ENCODE assay signal across 2 cellular contexts in genomic region chr19:11342429-11342828, GRCh38.
TF ChIP-seq lines count a peak whose summit lies in the region.

No MANE protein-coding gene starts in this region.

TF ChIP-seq in HEK293, 187 proteins besides CTCF, POLR2A, EP300 and RAD21:
- TF ChIP-seq ZNF404 (tag by site-specific recombination; IDR thresholded peaks at IDR 0.05), result no peak
- TF ChIP-seq ZNF292 (tag by site-specific recombination; IDR thresholded peaks at IDR 0.05; ENCODE audit: borderline replicate concordance, low read depth), result no peak
- TF ChIP-seq ZNF792 (tag by site-specific recombination; IDR thresholded peaks at IDR 0.05), result peak; percentile 91

TF ChIP-seq in K562, 482 proteins besides CTCF, POLR2A, EP300 and RAD21:
- peak; percentile 93 for TF ChIP-seq ZKSCAN8 (CRISPR knock-in tag; IDR thresholded peaks at IDR 0.05)
- TF ChIP-seq BCOR (IDR thresholded peaks at IDR 0.05), result peak; percentile 33; the same call in 1 of the 2 replicates
- TF ChIP-seq, protein P1, sequence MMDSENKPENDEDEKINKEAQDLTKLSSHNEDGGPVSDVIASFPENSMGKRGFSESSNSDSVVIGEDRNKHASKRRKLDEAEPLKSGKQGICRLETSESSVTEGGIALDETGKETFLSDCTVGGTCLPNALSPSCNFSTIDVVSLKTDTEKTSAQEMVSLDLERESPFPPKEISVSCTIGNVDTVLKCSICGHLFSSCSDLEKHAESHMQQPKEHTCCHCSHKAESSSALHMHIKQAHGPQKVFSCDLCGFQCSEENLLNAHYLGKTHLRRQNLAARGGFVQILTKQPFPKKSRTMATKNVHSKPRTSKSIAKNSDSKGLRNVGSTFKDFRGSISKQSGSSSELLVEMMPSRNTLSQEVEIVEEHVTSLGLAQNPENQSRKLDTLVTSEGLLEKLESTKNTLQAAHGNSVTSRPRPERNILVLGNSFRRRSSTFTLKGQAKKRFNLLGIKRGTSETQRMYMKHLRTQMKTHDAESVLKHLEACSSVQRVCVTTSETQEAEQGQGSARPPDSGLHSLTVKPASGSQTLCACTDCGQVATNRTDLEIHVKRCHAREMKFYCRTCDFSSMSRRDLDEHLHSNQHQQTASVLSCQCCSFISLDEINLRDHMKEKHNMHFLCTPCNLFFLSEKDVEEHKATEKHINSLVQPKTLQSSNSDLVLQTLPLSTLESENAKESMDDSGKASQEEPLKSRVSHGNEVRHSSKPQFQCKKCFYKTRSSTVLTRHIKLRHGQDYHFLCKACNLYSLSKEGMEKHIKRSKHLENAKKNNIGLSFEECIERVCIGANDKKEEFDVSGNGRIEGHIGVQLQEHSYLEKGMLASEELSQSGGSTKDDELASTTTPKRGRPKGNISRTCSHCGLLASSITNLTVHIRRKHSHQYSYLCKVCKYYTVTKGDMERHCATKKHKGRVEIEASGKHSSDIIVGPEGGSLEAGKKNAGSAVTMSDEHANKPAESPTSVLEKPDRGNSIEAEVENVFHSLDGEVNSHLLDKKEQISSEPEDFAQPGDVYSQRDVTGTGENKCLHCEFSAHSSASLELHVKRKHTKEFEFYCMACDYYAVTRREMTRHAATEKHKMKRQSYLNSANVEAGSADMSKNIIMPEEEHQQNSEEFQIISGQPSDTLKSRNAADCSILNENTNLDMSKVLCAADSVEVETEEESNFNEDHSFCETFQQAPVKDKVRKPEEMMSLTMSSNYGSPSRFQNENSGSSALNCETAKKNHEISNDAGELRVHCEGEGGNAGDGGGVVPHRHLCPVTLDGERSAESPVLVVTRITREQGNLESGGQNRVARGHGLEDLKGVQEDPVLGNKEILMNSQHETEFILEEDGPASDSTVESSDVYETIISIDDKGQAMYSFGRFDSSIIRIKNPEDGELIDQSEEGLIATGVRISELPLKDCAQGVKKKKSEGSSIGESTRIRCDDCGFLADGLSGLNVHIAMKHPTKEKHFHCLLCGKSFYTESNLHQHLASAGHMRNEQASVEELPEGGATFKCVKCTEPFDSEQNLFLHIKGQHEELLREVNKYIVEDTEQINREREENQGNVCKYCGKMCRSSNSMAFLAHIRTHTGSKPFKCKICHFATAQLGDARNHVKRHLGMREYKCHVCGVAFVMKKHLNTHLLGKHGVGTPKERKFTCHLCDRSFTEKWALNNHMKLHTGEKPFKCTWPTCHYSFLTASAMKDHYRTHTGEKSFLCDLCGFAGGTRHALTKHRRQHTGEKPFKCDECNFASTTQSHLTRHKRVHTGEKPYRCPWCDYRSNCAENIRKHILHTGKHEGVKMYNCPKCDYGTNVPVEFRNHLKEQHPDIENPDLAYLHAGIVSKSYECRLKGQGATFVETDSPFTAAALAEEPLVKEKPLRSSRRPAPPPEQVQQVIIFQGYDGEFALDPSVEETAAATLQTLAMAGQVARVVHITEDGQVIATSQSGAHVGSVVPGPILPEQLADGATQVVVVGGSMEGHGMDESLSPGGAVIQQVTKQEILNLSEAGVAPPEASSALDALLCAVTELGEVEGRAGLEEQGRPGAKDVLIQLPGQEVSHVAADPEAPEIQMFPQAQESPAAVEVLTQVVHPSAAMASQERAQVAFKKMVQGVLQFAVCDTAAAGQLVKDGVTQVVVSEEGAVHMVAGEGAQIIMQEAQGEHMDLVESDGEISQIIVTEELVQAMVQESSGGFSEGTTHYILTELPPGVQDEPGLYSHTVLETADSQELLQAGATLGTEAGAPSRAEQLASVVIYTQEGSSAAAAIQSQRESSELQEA (IDR thresholded peaks at IDR 0.05; ENCODE audit: low read depth), result no peak
